ENCODE assay signal across 10 cellular contexts in genomic region chr2:152038451-152038958, GRCh38.
DNase-seq lines count a peak whose midpoint lies in the region; ATAC-seq, FAIRE-seq and TF ChIP-seq lines count a peak whose summit lies in the region.
"Had no signal": no experiment of that assay in that cellular context is flagged by ENCODE, and none has a peak within 500 bp of the region (broad histone marks: within the 10 kb centered on the region; RNA-seq: fewer than 3 reads in every experiment).

No MANE protein-coding gene starts in this region.

- no peak for TF ChIP-seq CTCF in endothelial cell of umbilical vein (IDR thresholded peaks at IDR 0.05; ENCODE audit: extremely low read depth in 1 of 2, insufficient read depth in 1 of 2, low read depth in 1 of 2, low read length in 2 of 2)
- no peak for TF ChIP-seq CTCF in mucosa of descending colon (IDR thresholded peaks at IDR 0.05)
- no peak for TF ChIP-seq CTCF in vagina (IDR thresholded peaks at IDR 0.05)

- TF ChIP-seq POLR2A in endothelial cell of umbilical vein (IDR thresholded peaks at IDR 0.05; ENCODE audit: low read depth, low read length) (no peak), vagina (IDR thresholded peaks at IDR 0.05) (no peak)

- peak; percentile 96 for ATAC-seq in mucosa of descending colon
- no peak for ATAC-seq in HG03442 (IDR thresholded peaks at IDR 0.05; ENCODE audit: unreplicated experiment)
- ATAC-seq in HG03457 (IDR thresholded peaks at IDR 0.05; ENCODE audit: unreplicated experiment), result no peak

- H3K4me3 ChIP-seq in endothelial cell of umbilical vein (replicated peaks in 1 of 3; ENCODE audit: insufficient read depth in 1 of 3, low read depth in 1 of 3, low read length in 3 of 3) (no peak overlapping the region), mucosa of descending colon (no peak overlapping the region), vagina (no peak overlapping the region)

- H3K36me3 ChIP-seq in endothelial cell of umbilical vein (ENCODE audit: control insufficient read depth in 2 of 2, extremely low read depth in 1 of 2, insufficient read depth in 2 of 2, low read length in 2 of 2) (no peaks in the 10 kb centered on the region), mucosa of descending colon (ENCODE audit: low read depth) (no peaks in the 10 kb centered on the region), vagina (no peaks in the 10 kb centered on the region)

- BruUV-seq in endothelial cell of umbilical vein (replicated peaks; lab: Mats Ljungman, UMichigan), result no TSS peak

- POLR2A ChIA-PET in endothelial cell of umbilical vein (lab: Charles Lee), result no interaction called here

- H3K79me2 ChIP-seq in endothelial cell of umbilical vein (ENCODE audit: control insufficient read depth, insufficient read depth, low read length), result no peaks in the 10 kb centered on the region

- H3K9me3 ChIP-seq in endothelial cell of umbilical vein (replicated peaks; ENCODE audit: control insufficient read depth, insufficient read depth, low read length), result no peaks in the 10 kb centered on the region
- H3K9me3 ChIP-seq in mucosa of descending colon, result no peaks in the 10 kb centered on the region
- H3K9me3 ChIP-seq in vagina, result no peaks in the 10 kb centered on the region

- peak; percentile 49 for FAIRE-seq in endothelial cell of umbilical vein (lab: Jason Lieb, UNC)

- intact Hi-C loops in endothelial cell of umbilical vein (cut with micrococcal nuclease) (loop anchor here (5.0 kb wide), 2 partner anchors 614 to 704 kb away; no protein-coding TSS in a partner anchor), mucosa of descending colon (cut with DNase I, micrococcal nuclease) (loop anchor here in 1 of 2 donors (10.0 kb wide), 1 partner anchor 596 kb away; no protein-coding TSS in a partner anchor), vagina (cut with DNase I) (no loop called here)

- peak overlapping the region; percentile 70 for H2AFZ ChIP-seq in endothelial cell of umbilical vein (ENCODE audit: low read depth, low read length)

- H3K27me3 ChIP-seq in endothelial cell of umbilical vein (ENCODE audit: control insufficient read depth in 2 of 2, insufficient read depth in 2 of 2, low read length in 2 of 2) (peaks cover 4% of the 10 kb centered on the region in 2 experiments), vagina (no peaks in the 10 kb centered on the region)

- H3K4me2 ChIP-seq in endothelial cell of umbilical vein (ENCODE audit: insufficient read depth, low read length), result no peak overlapping the region

- H4K20me1 ChIP-seq in endothelial cell of umbilical vein (replicated peaks; ENCODE audit: control insufficient read depth, extremely low read depth, insufficient read depth, low read length), result no peaks in the 10 kb centered on the region

- H3K4me1 ChIP-seq in endothelial cell of umbilical vein (ENCODE audit: control insufficient read depth, extremely low read depth, insufficient read depth, low read length) (peaks cover 3% of the 10 kb centered on the region), mucosa of descending colon (ENCODE audit: low read depth) (peaks cover 11% of the 10 kb centered on the region), vagina (peaks cover 17% of the 10 kb centered on the region)

- CTCF ChIA-PET in endothelial cell of umbilical vein (lab: Charles Lee), result interaction anchor here (0.8 to 2.7 kb wide), 11 partner anchors 8 to 1441 kb away, joined by 3 to 18 read pairs (median 4); partner anchors contain the start of gene STAM2

- dilution Hi-C loops in endothelial cell of umbilical vein (cut with MboI; ENCODE audit: extremely low pct_ligation_motif_present, low sequenced_read_pairs), result no loop called here

- no peaks in the 10 kb centered on the region for H3K9me1 ChIP-seq in endothelial cell of umbilical vein (replicated peaks; ENCODE audit: control insufficient read depth, extremely low read depth, insufficient read depth, low read length)

- DNase-seq in NCI-H510A treated with DMSO at 0.1 percent for 48 hours (lab: John Stamatoyannopoulos, UW) (peak; percentile 6), NCI-H510A (lab: John Stamatoyannopoulos, UW) (no peak), endothelial cell of umbilical vein (ENCODE audit: low read depth, low spot score) (no peak), mucosa of descending colon (peak; percentile 55 to 58 (median 56)), vagina (ENCODE audit: extremely low spot score in 2 of 2) (no peak), NCI-H1930 (lab: John Stamatoyannopoulos, UW) (no peak)
- DNase-seq: activated CD4-positive, alpha-beta T cell treated with anti-CD3 and anti-CD28 coated beads, Interleukin-2, amount 50 U/mL, for 1 hour; activated naive CD4-positive, alpha-beta T cell treated with anti-CD3 and anti-CD28 coated beads for 36 hours had no signal

- no peak overlapping the region for H3K27ac ChIP-seq in endothelial cell of umbilical vein (ENCODE audit: insufficient read depth, low read depth, low read length)
- peak overlapping the region; percentile 24 for H3K27ac ChIP-seq in vagina

- no peak overlapping the region for H3K9ac ChIP-seq in endothelial cell of umbilical vein (replicated peaks; ENCODE audit: extremely low read depth, insufficient read depth, low read length)

TF ChIP-seq in endothelial cell of umbilical vein, 7 proteins besides CTCF, POLR2A, EP300 and RAD21:
- TF ChIP-seq GATA2 (IDR thresholded peaks at IDR 0.05; ENCODE audit: insufficient read depth, insufficient read length, low read depth, low read length), result no peak
- no peak for TF ChIP-seq JUN (IDR thresholded peaks at IDR 0.05; ENCODE audit: borderline replicate concordance, insufficient read depth, insufficient read length, low read depth)
- TF ChIP-seq FOS (IDR thresholded peaks at IDR 0.05; ENCODE audit: borderline replicate concordance, insufficient read depth, low read length), result no peak
- TF ChIP-seq POLR2AphosphoS5 (IDR thresholded peaks at IDR 0.05; ENCODE audit: insufficient read depth, low read depth, low read length), result no peak
- no peak for TF ChIP-seq EZH2 (IDR thresholded peaks at IDR 0.05; ENCODE audit: borderline replicate concordance, low read depth, low read length, severe bottlenecking)

Comparison
In these comparisons a context has a peak if more than half of its experiments do, and no peak if none do; other contexts are left out.
1. DNase-seq: peak in NCI-H510A treated with DMSO at 0.1 percent for 48 hours (single experiment) and mucosa of descending colon (3 of 3); none in NCI-H510A (single experiment), endothelial cell of umbilical vein (single experiment), vagina (0 of 2) and NCI-H1930 (0 of 2).